Comparison of ENCODE assay signal across 1 cellular context in genomic region chr12:26744697-26745440, GRCh38.
TF ChIP-seq lines count a peak whose summit lies in the region.

No MANE protein-coding gene starts in this region.

TF ChIP-seq in IMR-90, 13 proteins besides CTCF, POLR2A, EP300 and RAD21 (continued from another document):
- TF ChIP-seq RFX5 (IDR thresholded peaks at IDR 0.05; ENCODE audit: low read depth, low read length), result no peak
- TF ChIP-seq MAZ (IDR thresholded peaks at IDR 0.05; ENCODE audit: borderline replicate concordance, low read depth, low read length), result no peak
- no peak for TF ChIP-seq NFE2L2 (IDR thresholded peaks at IDR 0.05; ENCODE audit: low read depth, low read length)
- TF ChIP-seq CHD1 (IDR thresholded peaks at IDR 0.05; ENCODE audit: low read depth, low read length), result no peak
